ENCODE assay signal across 11 cellular contexts in genomic region chr4:70360460-70360859, GRCh38. TPM values are rescaled to one million over a fixed set of nuclear protein-coding genes. Genes with fewer than 3 reads are reported as not detected.
"Had no signal": no experiment of that assay in that cellular context is flagged by ENCODE, and none has a peak within 500 bp of the region (broad histone marks: within the 10 kb centered on the region; RNA-seq: fewer than 3 reads in every experiment).

Gene SMR3A (plus strand): TSS chr4:70360760. CDS start chr4:70362116, 1,356 bp downstream.

- H3K27ac ChIP-seq: GM23248 had no signal

- H3K4me1 ChIP-seq: HAP-1 had no signal

- DNase-seq: GM23248, GOT3, H7, H9, HCEC 1CT, HFFc6 had no signal

- H3K9ac ChIP-seq: GM23248 had no signal

- H2AFZ ChIP-seq: GM23248, GM23338 had no signal

- H3K4me3 ChIP-seq: GM23248, GM23338, HAP-1 had no signal

- ATAC-seq: GM23338, HCT116 had no signal

- H3K4me1 Mint-ChIP-seq: GM23338, H9 had no signal

- H3K36me3 ChIP-seq: HAP-1 had no signal

- H3K27ac Mint-ChIP-seq: GM23338, H9, HFFc6 had no signal

- H3K4me3 Mint-ChIP-seq: GM23338, H9, HFFc6 had no signal

- H3K4me2 ChIP-seq: GM23338 had no signal

- H3K9me3 Mint-ChIP-seq: GM23338, H9 had no signal

- H3K9me3 ChIP-seq: HAP-1 had no signal

RNA-seq across cellular contexts. Expression of gene SMR3A, which starts in this region (rescaled TPM):
- total RNA-seq: GM23248, GM23338, H1, H4, H7, H9, HFFc6 had no signal
